Comparison of ENCODE assay signal across 23 cellular contexts in the genomic region with DNA sequence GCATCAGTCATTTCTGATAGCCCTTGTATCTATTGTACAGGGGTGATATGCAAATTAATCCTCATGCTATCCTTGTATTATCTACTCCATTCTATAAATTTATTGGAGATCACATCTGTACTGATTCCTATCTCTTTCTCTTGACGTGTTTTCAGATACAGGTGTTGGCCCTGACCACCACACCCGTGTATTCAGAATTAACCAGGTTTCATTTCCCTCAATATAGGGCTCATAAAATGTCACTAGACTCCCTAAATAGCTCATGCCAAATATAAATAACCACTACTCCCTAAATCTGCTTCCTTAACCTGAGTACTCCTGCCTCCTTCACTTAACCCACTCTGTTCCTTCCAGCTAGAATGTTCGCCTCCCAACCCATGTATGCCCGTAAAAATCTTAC.
"Had no signal": no experiment of that assay in that cellular context is flagged by ENCODE, and none has a peak within 500 bp of the region (broad histone marks: within the 10 kb centered on the region; RNA-seq: fewer than 3 reads in every experiment).

No MANE protein-coding gene starts in this region.

- H3K4me1 ChIP-seq: gastrocnemius medialis, right lobe of liver, stomach, thyroid gland had no signal

- DNase-seq: effector CD8-positive, alpha-beta T cell; endodermal cell; foreskin fibroblast; gastrocnemius medialis; head of caudate nucleus; kidney; mesendoderm; natural killer cell; occipital lobe; ovary; right lobe of liver; small intestine; stimulated activated CD4-positive, alpha-beta T cell treated with anti-CD3 and anti-CD28 coated beads, Interleukin-15, amount 100 ng/mL, for 24 hours; stimulated activated CD4-positive, alpha-beta T cell treated with anti-CD3 and anti-CD28 coated beads, Interleukin-2, amount 100 ng/mL, for 48 hours; stimulated activated CD8-positive, alpha-beta memory T cell treated with anti-CD3 and anti-CD28 coated beads, Interleukin-4, amount 100 ng/mL, for 48 hours; stomach; thyroid gland; trophoblast cell had no signal

- H3K27me3 ChIP-seq: gastrocnemius medialis, ovary, right lobe of liver, stomach, thyroid gland, vagina had no signal

- H3K4me3 Mint-ChIP-seq: endodermal cell, natural killer cell had no signal

- H3K27ac Mint-ChIP-seq: endodermal cell, natural killer cell had no signal

- H3K4me3 ChIP-seq: gastrocnemius medialis, lung, ovary, right lobe of liver, stomach, thyroid gland, vagina had no signal

- H3K27ac ChIP-seq: epithelial cell of prostate, gastrocnemius medialis, ovary, right lobe of liver, stomach, thyroid gland, vagina had no signal

- H3K4me1 Mint-ChIP-seq: natural killer cell had no signal

- H3K36me3 Mint-ChIP-seq: natural killer cell had no signal

- ATAC-seq: esophagus mucosa, gastrocnemius medialis, left lobe of liver, natural killer cell, right lobe of liver had no signal

- H3K9me3 Mint-ChIP-seq: endodermal cell had no signal
